Comparison of ENCODE assay signal across 12 cellular contexts in the genomic region with DNA sequence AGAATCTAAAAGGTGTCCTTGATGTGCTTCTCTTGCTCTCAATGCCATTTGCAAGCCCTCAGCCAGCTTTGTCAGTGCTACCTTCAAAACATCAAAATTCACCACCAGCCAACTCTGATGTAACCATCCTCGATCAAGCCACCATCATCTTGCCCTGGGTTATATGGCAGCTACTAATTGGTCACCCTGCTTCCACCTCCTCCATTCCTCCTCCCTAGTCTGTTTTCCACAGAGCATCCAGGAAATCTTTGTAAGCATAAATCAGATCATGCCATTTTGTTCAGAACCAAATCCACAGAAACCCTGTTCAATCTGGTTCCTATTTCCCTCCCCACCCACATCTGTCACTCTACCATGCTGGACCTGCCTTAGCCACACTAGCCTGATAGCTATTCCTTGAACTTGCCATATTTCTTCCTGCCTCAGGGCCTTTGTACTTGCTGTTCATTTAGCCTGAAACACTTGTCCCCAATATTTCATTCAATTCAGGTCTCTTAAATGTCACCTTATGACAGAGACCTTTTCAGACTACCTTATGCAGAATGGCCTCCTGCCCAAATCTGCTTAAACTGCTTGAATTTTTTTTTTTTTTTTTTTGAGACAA. TPM values are rescaled to one million over a fixed set of nuclear protein-coding genes. Genes with fewer than 3 reads are reported as not detected.
DNase-seq lines count a peak whose midpoint lies in the region; ATAC-seq and TF ChIP-seq lines count a peak whose summit lies in the region.
"Had no signal": no experiment of that assay in that cellular context is flagged by ENCODE, and none has a peak within 500 bp of the region (broad histone marks: within the 10 kb centered on the region; RNA-seq: fewer than 3 reads in every experiment).

No MANE protein-coding gene starts in this region.

- intact Hi-C loops in tibial artery (cut with DNase I; ENCODE audit: low total_unique reads) = loop anchor here (5.0 kb wide), 1 partner anchor 87 kb away; no protein-coding TSS in a partner anchor

- H3K27ac ChIP-seq in tibial artery = peak overlapping the region; percentile 95 to 98

- CTCF ChIA-PET in activated naive CD4-positive, alpha-beta T cell treated with anti-CD3 and anti-CD28 coated beads, Interleukin-2, amount 10 ng/mL, durations not matched to agents 7 days and 5 days (lab: Charles Lee) = interaction anchor here (1.9 to 5.2 kb wide), 3 partner anchors 10 to 88 kb away, joined by 5 to 38 read pairs (median 32); no protein-coding TSS in a partner anchor

- H3K27ac Mint-ChIP-seq in activated naive CD4-positive, alpha-beta T cell treated with anti-CD3 and anti-CD28 coated beads, Interleukin-2, amount 10 ng/mL, durations not matched to agents 7 days and 5 days = peak overlapping the region; percentile 56
- H3K27ac Mint-ChIP-seq in activated T-helper 17 cell treated with anti-CD3 and anti-CD28 coated beads, Interleukin-2, amount 50 U/mL, for 72 hours = peak overlapping the region; percentile 94
- H3K27ac Mint-ChIP-seq in naive B cell = peak overlapping the region; percentile 94 to 100 (median 99)

- peaks cover 53% of the 10 kb centered on the region for H3K4me1 Mint-ChIP-seq in activated naive CD4-positive, alpha-beta T cell treated with anti-CD3 and anti-CD28 coated beads, Interleukin-2, amount 10 ng/mL, durations not matched to agents 7 days and 5 days
- peaks cover 18% of the 10 kb centered on the region for H3K4me1 Mint-ChIP-seq in activated T-helper 17 cell treated with anti-CD3 and anti-CD28 coated beads, Interleukin-2, amount 50 U/mL, for 72 hours
- peaks cover 39 to 54% (median 49%) of the 10 kb centered on the region in 3 donors for H3K4me1 Mint-ChIP-seq in naive B cell

- H3K9me3 Mint-ChIP-seq in activated naive CD4-positive, alpha-beta T cell treated with anti-CD3 and anti-CD28 coated beads, Interleukin-2, amount 10 ng/mL, durations not matched to agents 7 days and 5 days = no peaks in the 10 kb centered on the region
- peaks cover 3% of the 10 kb centered on the region for H3K9me3 Mint-ChIP-seq in activated T-helper 17 cell treated with anti-CD3 and anti-CD28 coated beads, Interleukin-2, amount 50 U/mL, for 72 hours
- H3K9me3 Mint-ChIP-seq in naive B cell = no peaks in the 10 kb centered on the region

- H3K36me3 Mint-ChIP-seq in activated naive CD4-positive, alpha-beta T cell treated with anti-CD3 and anti-CD28 coated beads, Interleukin-2, amount 10 ng/mL, durations not matched to agents 7 days and 5 days = peaks cover 20% of the 10 kb centered on the region
- H3K36me3 Mint-ChIP-seq in activated T-helper 17 cell treated with anti-CD3 and anti-CD28 coated beads, Interleukin-2, amount 50 U/mL, for 72 hours (ENCODE audit: low read depth) = peaks cover 23% of the 10 kb centered on the region
- H3K36me3 Mint-ChIP-seq in naive B cell = no peaks in the 10 kb centered on the region

- no peaks in the 10 kb centered on the region for H3K36me3 ChIP-seq in tibial artery

- ATAC-seq in activated T-helper 17 cell treated with anti-CD3 and anti-CD28 coated beads, Interleukin-2, amount 50 U/mL, for 72 hours (replicated peaks) = no peak
- ATAC-seq in naive B cell (ENCODE audit: low read depth in 2 of 2) = no peak
- ATAC-seq in left lobe of liver = no peak

- peak overlapping the region; percentile 92 for H3K4me3 Mint-ChIP-seq in activated naive CD4-positive, alpha-beta T cell treated with anti-CD3 and anti-CD28 coated beads, Interleukin-2, amount 10 ng/mL, durations not matched to agents 7 days and 5 days
- peak overlapping the region; percentile 100 for H3K4me3 Mint-ChIP-seq in activated T-helper 17 cell treated with anti-CD3 and anti-CD28 coated beads, Interleukin-2, amount 50 U/mL, for 72 hours
- peak overlapping the region in 6 of 8 donors; percentile 58 to 97 (median 93) for H3K4me3 Mint-ChIP-seq in naive B cell

- no peak for DNase-seq in activated naive CD4-positive, alpha-beta T cell treated with anti-CD3 and anti-CD28 coated beads, Interleukin-2, amount 10 ng/mL, durations not matched to agents 7 days and 5 days
- DNase-seq in activated naive CD4-positive, alpha-beta T cell treated with Interleukin-2 at 50 U/mL for 16 hours = no peak
- no peak for DNase-seq in naive B cell
- DNase-seq in tibial artery = no peak
- no peak for DNase-seq in left lobe of liver (ENCODE audit: low spot score)
- DNase-seq in AG08396 (ENCODE audit: low spot score) = no peak
- DNase-seq in foreskin melanocyte = no peak
- DNase-seq: anterior cingulate cortex; Karpas-422; NCI-H2029; stimulated activated CD8-positive, alpha-beta memory T cell treated with anti-CD3 and anti-CD28 coated beads, Interleukin-4, amount 100 ng/mL, for 48 hours had no signal

- H3K27me3 ChIP-seq in tibial artery = no peaks in the 10 kb centered on the region

- no peak for TF ChIP-seq CTCF in tibial artery (IDR thresholded peaks at IDR 0.05)

- H3K4me1 ChIP-seq in tibial artery = peaks cover 0 to 25% (median 17%) of the 10 kb centered on the region in 4 donors

- no peaks in the 10 kb centered on the region for H3K27me3 Mint-ChIP-seq in activated naive CD4-positive, alpha-beta T cell treated with anti-CD3 and anti-CD28 coated beads, Interleukin-2, amount 10 ng/mL, durations not matched to agents 7 days and 5 days
- H3K27me3 Mint-ChIP-seq in activated T-helper 17 cell treated with anti-CD3 and anti-CD28 coated beads, Interleukin-2, amount 50 U/mL, for 72 hours = no peaks in the 10 kb centered on the region
- H3K27me3 Mint-ChIP-seq in naive B cell = no peaks in the 10 kb centered on the region

- no peak overlapping the region for H3K4me3 ChIP-seq in tibial artery

- no peaks in the 10 kb centered on the region for H3K9me3 ChIP-seq in tibial artery

RNA-seq across cellular contexts. Expression of gene B4GALT1, which starts 1.9 kb away (rescaled TPM):
- 10 to 100 TPM; 45.4 to 57.9 TPM for total RNA-seq in activated T-helper 17 cell treated with anti-CD3 and anti-CD28 coated beads, Interleukin-2, amount 50 U/mL, for 72 hours
- 100 to 1,000 TPM in 1 of 6 donors, 10 to 100 TPM in 5; 30.4 to 112 (median 72.8) TPM for polyA plus RNA-seq in naive B cell (ENCODE audit: low read depth in 6 of 6)
- 48.2 TPM for total RNA-seq in left lobe of liver
